In genomic region chr6:158933075-158933474, GRCh38 we compare ENCODE assay signal across 26 cellular contexts.
A peak's percentile ranks its signal among the peaks of the same experiment; 100 is the strongest.
DNase-seq lines count a peak whose midpoint lies in the region; ATAC-seq, FAIRE-seq and TF ChIP-seq lines count a peak whose summit lies in the region.
"Had no signal": no experiment of that assay in that cellular context is flagged by ENCODE, and none has a peak within 500 bp of the region (broad histone marks: within the 10 kb centered on the region; RNA-seq: fewer than 3 reads in every experiment).

No MANE protein-coding gene starts in this region.

- H3K9me1 ChIP-seq in K562 (ENCODE audit: control insufficient read depth, insufficient read depth, low read length) (no peaks in the 10 kb centered on the region), keratinocyte (ENCODE audit: control insufficient read depth, extremely low read depth, insufficient read depth, low read length) (no peaks in the 10 kb centered on the region)

- WGBS in HepG2 (ENCODE audit: low lambda C conversion rate): 2% methylated on average over 2 of the region's 2 CpGs
- 58% methylated on average over 2 of the region's 2 CpGs for WGBS in right lobe of liver (ENCODE audit: insufficient coverage, low coverage, low lambda C conversion rate, missing lambda C conversion rate)
- WGBS in K562 (ENCODE audit: insufficient coverage, low coverage, missing lambda C conversion rate): 18% methylated on average over 2 of the region's 2 CpGs
- WGBS in small intestine, 3 donors: 10 to 57% (median 35%) methylated on average over 2 of the region's 2 CpGs

- TF ChIP-seq RAD21 in HepG2 (CRISPR knock-in tag; IDR thresholded peaks at IDR 0.05): no peak
- TF ChIP-seq RAD21 in K562 (CRISPR knock-in tag; conservative IDR thresholded peaks at IDR 0.05 in 1 of 2, IDR thresholded peaks at IDR 0.05 in 1 of 2): no peak

- TF ChIP-seq POLR2A in HepG2 (IDR thresholded peaks at IDR 0.05; ENCODE audit: insufficient read depth in 1 of 2, low read depth in 2 of 2, low read length in 2 of 2): no peak
- TF ChIP-seq POLR2A in right lobe of liver (IDR thresholded peaks at IDR 0.05): no peak
- TF ChIP-seq POLR2A in K562 (conservative IDR thresholded peaks at IDR 0.05): no peak

- H3K79me2 ChIP-seq in HepG2 (ENCODE audit: insufficient read depth, low read length): no peaks in the 10 kb centered on the region
- no peaks in the 10 kb centered on the region for H3K79me2 ChIP-seq in K562 (ENCODE audit: control insufficient read depth, insufficient read depth, low read length)
- H3K79me2 ChIP-seq in keratinocyte (ENCODE audit: control insufficient read depth, insufficient read depth, low read length): no peaks in the 10 kb centered on the region

- H3K4me3 ChIP-seq in HepG2 (replicated peaks in 1 of 3; ENCODE audit: insufficient read depth in 1 of 3, low read depth in 2 of 3, low read length in 3 of 3) (no peak overlapping the region), right lobe of liver (no peak overlapping the region), K562 (no peak overlapping the region), keratinocyte (ENCODE audit: control insufficient read depth in 2 of 3, extremely low read depth in 1 of 3, insufficient read depth in 2 of 3, low read depth in 1 of 3, low read length in 3 of 3) (no peak overlapping the region), small intestine (ENCODE audit: low read depth in 1 of 2, low read length in 2 of 2) (no peak overlapping the region)
- H3K4me3 ChIP-seq: BLaER1 treated with 17β-estradiol and CSF1 and Interleukin-3, amounts not matched to agents 10 nM and 100 nM; GM12878 had no signal

- ATAC-seq in HepG2 (no peak), right lobe of liver (no peak), K562 (no peak), HG02981 (IDR thresholded peaks at IDR 0.05; ENCODE audit: unreplicated experiment) (no peak)
- ATAC-seq: GM12878 had no signal

- POLR2A ChIA-PET in HepG2 (lab: Yijun Ruan, JAX) (no interaction called here), K562 (lab: Yijun Ruan, JAX) (no interaction called here)

- H3K27me3 ChIP-seq in HepG2 (ENCODE audit: control insufficient read depth in 1 of 2, insufficient read depth in 2 of 2, low read length in 2 of 2) (peaks cover 0 to 11% of the 10 kb centered on the region in 2 experiments; a peak in 1 of 5 replicates), right lobe of liver (no peaks in the 10 kb centered on the region), K562 (ENCODE audit: control insufficient read depth in 2 of 2, insufficient read depth in 2 of 2, low read length in 2 of 2) (peaks cover 0 to 8% of the 10 kb centered on the region in 2 experiments; a peak in 1 of 5 replicates), keratinocyte (ENCODE audit: control insufficient read depth, extremely low read depth, insufficient read depth, low read length) (no peaks in the 10 kb centered on the region), small intestine (ENCODE audit: control insufficient read depth in 2 of 2, insufficient read depth in 2 of 2, low read length in 2 of 2) (no peaks in the 10 kb centered on the region)
- H3K27me3 ChIP-seq: BE2C had no signal

- H2AFZ ChIP-seq in HepG2 (ENCODE audit: low read length): no peak overlapping the region
- peak overlapping the region; percentile 14; the same call in 1 of the 2 replicates for H2AFZ ChIP-seq in K562 (ENCODE audit: low read depth, low read length)
- H2AFZ ChIP-seq in keratinocyte (ENCODE audit: control insufficient read depth, low read length): no peak overlapping the region

- H3K9me3 ChIP-seq in HepG2 (ENCODE audit: low read length) (no peaks in the 10 kb centered on the region), right lobe of liver (no peaks in the 10 kb centered on the region), K562 (replicated peaks; ENCODE audit: control insufficient read depth, insufficient read depth, low read depth, low read length) (no peaks in the 10 kb centered on the region), keratinocyte (ENCODE audit: control insufficient read depth, low read depth, low read length) (no peaks in the 10 kb centered on the region), small intestine (ENCODE audit: control insufficient read depth, low read depth) (no peaks in the 10 kb centered on the region)
- H3K9me3 ChIP-seq: BE2C had no signal

- no peak for FAIRE-seq in HepG2 (lab: Jason Lieb, UNC)
- no peak for FAIRE-seq in K562 (lab: Jason Lieb, UNC)
- peak; percentile 26 for FAIRE-seq in keratinocyte (lab: Jason Lieb, UNC)
- no peak for FAIRE-seq in small intestine (lab: Jason Lieb, UNC)
- FAIRE-seq: A204.1, D721Med, GM12878, GM19239, H1 had no signal

- H3K27ac ChIP-seq in HepG2 (ENCODE audit: extremely low read length, insufficient read depth, low read length): no peak overlapping the region
- no peak overlapping the region for H3K27ac ChIP-seq in right lobe of liver
- no peak overlapping the region for H3K27ac ChIP-seq in K562 (ENCODE audit: extremely low read depth, low read depth, low read length)
- no peak overlapping the region for H3K27ac ChIP-seq in keratinocyte (ENCODE audit: control insufficient read depth, insufficient read depth, low read length)
- H3K27ac ChIP-seq in small intestine (ENCODE audit: low read depth in 1 of 2, low read length in 1 of 2): no peak overlapping the region
- H3K27ac ChIP-seq: 22Rv1; BLaER1 treated with 17β-estradiol and CSF1 and Interleukin-3, amounts not matched to agents 10 nM and 100 nM had no signal

- intact Hi-C loops in HepG2 (cut with micrococcal nuclease; ENCODE audit: unreplicated experiment) (no loop called here), right lobe of liver (cut with DNase I) (no loop called here), K562 (cut with micrococcal nuclease) (no loop called here)

- H3K4me1 ChIP-seq in HepG2 (ENCODE audit: insufficient read depth, low read length): peaks cover 6% of the 10 kb centered on the region; the same call in 1 of the 2 replicates
- H3K4me1 ChIP-seq in right lobe of liver: no peaks in the 10 kb centered on the region
- peaks cover 0 to 1% of the 10 kb centered on the region in 2 experiments; a peak in 2 of 5 replicates for H3K4me1 ChIP-seq in K562 (replicated peaks in 1 of 2; ENCODE audit: control insufficient read depth in 2 of 2, insufficient read depth in 2 of 2, low read length in 2 of 2)
- no peaks in the 10 kb centered on the region for H3K4me1 ChIP-seq in keratinocyte (ENCODE audit: control insufficient read depth, extremely low read depth, insufficient read depth, low read length)
- no peaks in the 10 kb centered on the region for H3K4me1 ChIP-seq in small intestine (ENCODE audit: control insufficient read depth in 2 of 2, insufficient read depth in 1 of 2, low read depth in 1 of 2, low read length in 1 of 2)
- H3K4me1 ChIP-seq: BE2C had no signal

- TF ChIP-seq EP300 in HepG2 (IDR thresholded peaks at IDR 0.05; ENCODE audit: low read depth in 2 of 2, low read length in 2 of 2) (no peak), HepG2 (CRISPR knock-in tag; IDR thresholded peaks at IDR 0.05; ENCODE audit: borderline replicate concordance) (no peak), K562 (IDR thresholded peaks at IDR 0.05; ENCODE audit: low read length) (no peak)

- in situ Hi-C loops in HepG2 (cut with HindIII; ENCODE audit: extremely low pct_ligation_motif_present, low pct_unique_long_range_greater_than_20kb) (no loop called here), K562 (cut with MboI) (no loop called here)

- TF ChIP-seq CTCF in HepG2 (CRISPR knock-in tag; IDR thresholded peaks at IDR 0.05): no peak
- no peak for TF ChIP-seq CTCF in right lobe of liver (IDR thresholded peaks at IDR 0.05)
- no peak for TF ChIP-seq CTCF in K562 (IDR thresholded peaks at IDR 0.05 in 2 of 3, conservative IDR thresholded peaks at IDR 0.05 in 1 of 3; ENCODE audit: insufficient read depth in 2 of 3, low read depth in 1 of 3, low read length in 3 of 3)
- TF ChIP-seq CTCF in keratinocyte (optimal IDR thresholded peaks at IDR 0.05 in 1 of 3, IDR thresholded peaks at IDR 0.05 in 1 of 3, conservative IDR thresholded peaks at IDR 0.05 in 1 of 3; ENCODE audit: extremely low read depth in 1 of 3, insufficient read depth in 2 of 3, low read length in 3 of 3): no peak

- dilution Hi-C loops in keratinocyte (cut with MboI; ENCODE audit: extremely low pct_ligation_motif_present, low sequenced_read_pairs): no loop called here

- DNase-seq in HepG2 (ENCODE audit: low spot score) (no peak), right lobe of liver (no peak), K562 (ENCODE audit: extremely low read depth in 1 of 4, low spot score in 3 of 4) (no peak), keratinocyte (ENCODE audit: low read depth, low spot score) (no peak), small intestine (peak; percentile 44), cortex of kidney (lab: John Stamatoyannopoulos, UW) (no peak), HUDEP-2 (lab: John Stamatoyannopoulos, UW; ENCODE audit: unreplicated experiment in 76 of 76) (no peak)
- DNase-seq: ACHN; AML-193; BE2C; CD4-positive, alpha-beta T cell; CD8-positive, alpha-beta memory T cell; DMS 273 treated with DMSO at 0.1 percent for 48 hours; DMS79; EL; GDM1; H7; HCEC 1CT had no signal

- CTCF ChIA-PET in HepG2 (lab: Yijun Ruan, JAX; ENCODE audit: low intra/inter-chr PET ratio, low total read pairs) (no interaction called here), K562 (lab: Yijun Ruan, JAX; ENCODE audit: low intra/inter-chr PET ratio) (no interaction called here)

- no peak overlapping the region for H3K4me2 ChIP-seq in HepG2 (ENCODE audit: low read depth, low read length)
- H3K4me2 ChIP-seq in K562 (ENCODE audit: insufficient read depth, low read length): no peak overlapping the region
- no peak overlapping the region for H3K4me2 ChIP-seq in keratinocyte (ENCODE audit: control insufficient read depth, extremely low read depth, insufficient read depth, low read depth, low read length)
- H3K4me2 ChIP-seq: BLaER1 treated with 17β-estradiol and CSF1 and Interleukin-3, amounts not matched to agents 10 nM and 100 nM had no signal

- no peaks in the 10 kb centered on the region for H4K20me1 ChIP-seq in HepG2 (ENCODE audit: insufficient read depth, low read length)
- H4K20me1 ChIP-seq in K562 (replicated peaks; ENCODE audit: control insufficient read depth, insufficient read depth, low read length): no peaks in the 10 kb centered on the region
- H4K20me1 ChIP-seq in keratinocyte (ENCODE audit: control insufficient read depth, extremely low read depth, insufficient read depth, low read length): no peaks in the 10 kb centered on the region
- H4K20me1 ChIP-seq: BLaER1 treated with 17β-estradiol and CSF1 and Interleukin-3, amounts not matched to agents 10 nM and 100 nM had no signal

- BruUV-seq in HepG2 (replicated peaks; lab: Mats Ljungman, UMichigan): no TSS peak
- BruUV-seq in K562 (replicated peaks; lab: Mats Ljungman, UMichigan): no TSS peak

- no peaks in the 10 kb centered on the region for H3K36me3 ChIP-seq in HepG2 (replicated peaks in 1 of 2; ENCODE audit: control insufficient read depth in 1 of 2, insufficient read depth in 2 of 2, low read length in 2 of 2)
- no peaks in the 10 kb centered on the region for H3K36me3 ChIP-seq in right lobe of liver
- no peaks in the 10 kb centered on the region for H3K36me3 ChIP-seq in K562 (ENCODE audit: control insufficient read depth, insufficient read depth, low read length)
- no peaks in the 10 kb centered on the region for H3K36me3 ChIP-seq in keratinocyte (ENCODE audit: control insufficient read depth in 2 of 2, extremely low read depth in 1 of 2, insufficient read depth in 2 of 2, low read length in 2 of 2)
- H3K36me3 ChIP-seq in small intestine (ENCODE audit: control insufficient read depth in 2 of 2, insufficient read depth in 2 of 2, low read length in 2 of 2): no peaks in the 10 kb centered on the region
- H3K36me3 ChIP-seq: BE2C; BLaER1 treated with 17β-estradiol and CSF1 and Interleukin-3, amounts not matched to agents 10 nM and 100 nM had no signal

- H3K9ac ChIP-seq in HepG2 (ENCODE audit: insufficient read depth, low read depth, low read length) (no peak overlapping the region), K562 (ENCODE audit: insufficient read depth in 1 of 2, low read depth in 2 of 2, low read length in 2 of 2) (no peak overlapping the region), keratinocyte (ENCODE audit: control insufficient read depth, extremely low read depth, insufficient read depth, low read length) (no peak overlapping the region)
- H3K9ac ChIP-seq: BLaER1 treated with 17β-estradiol and CSF1 and Interleukin-3, amounts not matched to agents 10 nM and 100 nM had no signal

Comparison
In these comparisons a context has a peak if more than half of its experiments do, and no peak if none do; other contexts are left out.
1. Of the 241 proteins assayed by ChIP-seq in both HepG2 and K562: peak only in HepG2: MAFF and MAFK; only in K562: none; in both: none; in neither: 239.